ENCODE assay signal across 1 cellular context in genomic region chr19:3645067-3645396, GRCh38.
TF ChIP-seq lines count a peak whose summit lies in the region.

No MANE protein-coding gene starts in this region.

TF ChIP-seq in K562, 482 proteins besides CTCF, POLR2A, EP300 and RAD21:
- TF ChIP-seq PCBP2 (IDR thresholded peaks at IDR 0.05; ENCODE audit: low read depth, low read length, poor library complexity, severe bottlenecking), result no peak
- TF ChIP-seq UBTF (IDR thresholded peaks at IDR 0.05; ENCODE audit: borderline replicate concordance in 1 of 2, low read depth in 2 of 2, low read length in 2 of 2), result no peak
- TF ChIP-seq PHB2 (IDR thresholded peaks at IDR 0.05; ENCODE audit: low read depth), result no peak
- peak; percentile 43 for TF ChIP-seq RBM22 (IDR thresholded peaks at IDR 0.05; ENCODE audit: low read depth, low read length, poor library complexity, severe bottlenecking)
- no peak for TF ChIP-seq BCOR (IDR thresholded peaks at IDR 0.05)
